14 cellular contexts compared by ENCODE assay signal in the genomic region with DNA sequence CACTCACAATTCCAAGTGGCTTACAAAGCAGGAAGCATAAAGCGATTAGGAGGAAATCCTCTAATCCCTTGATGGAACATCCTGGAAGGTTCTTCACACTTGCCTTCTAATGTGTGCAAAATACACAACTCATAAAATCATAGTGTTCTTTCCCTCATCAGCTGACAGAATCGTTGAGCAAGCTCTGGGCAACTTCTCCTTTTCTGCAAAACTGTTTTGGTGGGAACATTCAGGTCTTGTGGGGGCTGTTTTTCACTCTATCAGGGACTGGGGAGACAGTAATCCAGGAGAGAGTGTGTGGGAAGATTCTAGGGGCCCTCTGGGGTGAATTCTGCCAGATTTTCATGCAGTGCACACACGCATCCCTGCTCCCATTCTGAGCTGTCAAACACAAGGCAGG. TPM values are rescaled to one million over a fixed set of nuclear protein-coding genes. Genes with fewer than 3 reads are reported as not detected.
DNase-seq lines count a peak whose midpoint lies in the region; ATAC-seq and TF ChIP-seq lines count a peak whose summit lies in the region.
"Had no signal": no experiment of that assay in that cellular context is flagged by ENCODE, and none has a peak within 500 bp of the region (broad histone marks: within the 10 kb centered on the region; RNA-seq: fewer than 3 reads in every experiment).

No MANE protein-coding gene starts in this region.

- H3K27me3 Mint-ChIP-seq in activated B cell treated with CpG ODN at 0.5 μM for 24 hours: no peaks in the 10 kb centered on the region
- peaks cover 0 to 11% (median 0%) of the 10 kb centered on the region in 5 donors for H3K27me3 Mint-ChIP-seq in naive thymus-derived CD4-positive, alpha-beta T cell

- H3K27ac ChIP-seq in naive thymus-derived CD4-positive, alpha-beta T cell (ENCODE audit: low read depth, low read length): no peak overlapping the region
- H3K27ac ChIP-seq in vagina (peak overlapping the region; percentile 70), thyroid gland (no peak overlapping the region)

- TF ChIP-seq POLR2A in vagina (IDR thresholded peaks at IDR 0.05) (no peak), thyroid gland (IDR thresholded peaks at IDR 0.05) (no peak)

- POLR2A ChIA-PET in activated B cell treated with CpG ODN at 0.5 μM for 24 hours (lab: Charles Lee): interaction anchor here (0.9 to 3.5 kb wide), 8 partner anchors 10 to 189 kb away, joined by 3 to 20 read pairs (median 4); partner anchors contain the start of genes EIF4G2 and RNF141
- POLR2A ChIA-PET in naive thymus-derived CD4-positive, alpha-beta T cell (lab: Charles Lee): interaction anchor here (0.5 kb wide), 1 partner anchor 188 kb away, joined by 3 read pairs; no protein-coding TSS in a partner anchor

- H3K27ac Mint-ChIP-seq in activated B cell treated with CpG ODN at 0.5 μM for 24 hours: peak overlapping the region; percentile 96
- H3K27ac Mint-ChIP-seq in naive thymus-derived CD4-positive, alpha-beta T cell: no peak overlapping the region
- H3K27ac Mint-ChIP-seq: activated CD4-positive, alpha-beta memory T cell treated with anti-CD3 and anti-CD28 coated beads, Interleukin-2, amount 10 ng/mL, durations not matched to agents 7 days and 5 days; mesothelial cell of epicardium had no signal

- TF ChIP-seq CTCF in activated B cell treated with CpG ODN at 0.5 μM for 24 hours (IDR thresholded peaks at IDR 0.05) (no peak), vagina (IDR thresholded peaks at IDR 0.05) (no peak), thyroid gland (IDR thresholded peaks at IDR 0.05) (no peak)

- ATAC-seq in Right ventricle myocardium inferior: peak; percentile 48
- no peak for ATAC-seq in activated B cell treated with CpG ODN at 0.5 μM for 24 hours (ENCODE audit: low read depth)
- peak; percentile 36 for ATAC-seq in naive thymus-derived CD4-positive, alpha-beta T cell
- ATAC-seq: psoas muscle had no signal

- H3K9me3 Mint-ChIP-seq in activated B cell treated with CpG ODN at 0.5 μM for 24 hours: no peaks in the 10 kb centered on the region
- no peaks in the 10 kb centered on the region for H3K9me3 Mint-ChIP-seq in naive thymus-derived CD4-positive, alpha-beta T cell
- H3K9me3 Mint-ChIP-seq: activated CD4-positive, alpha-beta memory T cell treated with anti-CD3 and anti-CD28 coated beads, Interleukin-2, amount 10 ng/mL, durations not matched to agents 7 days and 5 days; mesothelial cell of epicardium had no signal

- CTCF ChIA-PET in activated B cell treated with CpG ODN at 0.5 μM for 24 hours (lab: Charles Lee): interaction anchor here (0.8 to 1.6 kb wide), 3 partner anchors 13 to 99 kb away, joined by 3 to 7 read pairs (median 6); partner anchors contain the start of gene RNF141
- CTCF ChIA-PET in naive thymus-derived CD4-positive, alpha-beta T cell (lab: Charles Lee): no interaction called here

- no peaks in the 10 kb centered on the region for H3K27me3 ChIP-seq in naive thymus-derived CD4-positive, alpha-beta T cell (ENCODE audit: control insufficient read depth in 2 of 2, insufficient read depth in 2 of 2, low read length in 2 of 2)
- H3K27me3 ChIP-seq in vagina (no peaks in the 10 kb centered on the region), thyroid gland (no peaks in the 10 kb centered on the region)

- H3K4me3 Mint-ChIP-seq in activated B cell treated with CpG ODN at 0.5 μM for 24 hours: no peak overlapping the region
- H3K4me3 Mint-ChIP-seq in naive thymus-derived CD4-positive, alpha-beta T cell: no peak overlapping the region
- H3K4me3 Mint-ChIP-seq: activated CD4-positive, alpha-beta memory T cell treated with anti-CD3 and anti-CD28 coated beads, Interleukin-2, amount 10 ng/mL, durations not matched to agents 7 days and 5 days; mesothelial cell of epicardium had no signal

- H3K36me3 Mint-ChIP-seq in activated B cell treated with CpG ODN at 0.5 μM for 24 hours (ENCODE audit: low read depth): no peaks in the 10 kb centered on the region
- H3K36me3 Mint-ChIP-seq in naive thymus-derived CD4-positive, alpha-beta T cell: no peaks in the 10 kb centered on the region
- H3K36me3 Mint-ChIP-seq: mesothelial cell of epicardium had no signal

- no peaks in the 10 kb centered on the region for H3K36me3 ChIP-seq in naive thymus-derived CD4-positive, alpha-beta T cell (ENCODE audit: control insufficient read depth in 2 of 3, insufficient read depth in 3 of 3, low read length in 3 of 3)
- H3K36me3 ChIP-seq in vagina (no peaks in the 10 kb centered on the region), thyroid gland (no peaks in the 10 kb centered on the region)

- DNase-seq in Right ventricle myocardium inferior (ENCODE audit: missing footprints): no peak
- DNase-seq in cardiac septum (ENCODE audit: low spot score): no peak
- no peak for DNase-seq in activated B cell treated with CpG ODN at 0.5 μM for 24 hours
- DNase-seq in naive thymus-derived CD4-positive, alpha-beta T cell: no peak
- no peak for DNase-seq in vagina (ENCODE audit: extremely low spot score in 2 of 2)
- no peak for DNase-seq in NCI-H524 treated with DMSO at 0.1 percent for 48 hours (lab: John Stamatoyannopoulos, UW)
- DNase-seq in islet precursor cell: no peak
- DNase-seq in thyroid gland: no peak
- DNase-seq: activated CD4-positive, alpha-beta memory T cell treated with anti-CD3 and anti-CD28 coated beads, Interleukin-2, amount 10 ng/mL, durations not matched to agents 7 days and 5 days; foreskin fibroblast; NCI-H1417; NCI-H526; psoas muscle had no signal

- peaks cover 78% of the 10 kb centered on the region for H3K4me1 Mint-ChIP-seq in activated B cell treated with CpG ODN at 0.5 μM for 24 hours
- H3K4me1 Mint-ChIP-seq in naive thymus-derived CD4-positive, alpha-beta T cell: peaks cover 0 to 9% (median 0%) of the 10 kb centered on the region in 7 donors
- H3K4me1 Mint-ChIP-seq: activated CD4-positive, alpha-beta memory T cell treated with anti-CD3 and anti-CD28 coated beads, Interleukin-2, amount 10 ng/mL, durations not matched to agents 7 days and 5 days had no signal

- no peak overlapping the region for H3K4me3 ChIP-seq in naive thymus-derived CD4-positive, alpha-beta T cell (ENCODE audit: low read length)
- H3K4me3 ChIP-seq in vagina (no peak overlapping the region), thyroid gland (replicated peaks in 1 of 3) (no peak overlapping the region)
- H3K4me3 ChIP-seq: psoas muscle had no signal

- no peaks in the 10 kb centered on the region for H3K9me3 ChIP-seq in naive thymus-derived CD4-positive, alpha-beta T cell (ENCODE audit: control insufficient read depth in 2 of 3, low read length in 3 of 3)
- no peaks in the 10 kb centered on the region for H3K9me3 ChIP-seq in vagina
- no peaks in the 10 kb centered on the region for H3K9me3 ChIP-seq in thyroid gland
- H3K9me3 ChIP-seq: psoas muscle had no signal

- H3K4me1 ChIP-seq in naive thymus-derived CD4-positive, alpha-beta T cell (ENCODE audit: control insufficient read depth in 2 of 2, insufficient read depth in 2 of 2, low read length in 2 of 2): no peaks in the 10 kb centered on the region
- peaks cover 32% of the 10 kb centered on the region for H3K4me1 ChIP-seq in vagina
- H3K4me1 ChIP-seq in thyroid gland: no peaks in the 10 kb centered on the region
- H3K4me1 ChIP-seq: psoas muscle had no signal

- intact Hi-C loops in Right ventricle myocardium inferior (cut with DNase I): no loop called here
- intact Hi-C loops in cardiac septum (cut with DNase I): no loop called here
- intact Hi-C loops in activated B cell treated with CpG ODN at 0.5 μM for 24 hours (cut with micrococcal nuclease): loop anchor here (2.0 kb wide), 2 partner anchors 18 to 76 kb away; no protein-coding TSS in a partner anchor
- intact Hi-C loops in naive thymus-derived CD4-positive, alpha-beta T cell (cut with micrococcal nuclease): no loop called here
- intact Hi-C loops in vagina (cut with DNase I): no loop called here
- intact Hi-C loops in thyroid gland (cut with DNase I): no loop called here

- 63 to 77% methylated on average over 3 of the region's 3 CpGs for WGBS in thyroid gland, 2 donors

RNA-seq across cellular contexts. Expression of gene IRAG1, which starts 53.2 kb away (rescaled TPM):
- total RNA-seq in Right ventricle myocardium inferior: 5.9 TPM
- 6.4 TPM for total RNA-seq in cardiac septum
- not detected in 2 replicates for total RNA-seq in activated B cell treated with CpG ODN at 0.5 μM for 24 hours
- total RNA-seq in naive thymus-derived CD4-positive, alpha-beta T cell: 1 to 10 TPM in 1 of 5 experiments, under 1 TPM in 1, not detected in 3; 0.11 to 1.4 TPM
- not detected for polyA plus RNA-seq in naive thymus-derived CD4-positive, alpha-beta T cell
- 18.2 TPM for total RNA-seq in vagina
- 10 to 100 TPM in 1 of 4 donors, 1 to 10 TPM in 3; 3.2 to 14.4 (median 5.8) TPM for total RNA-seq in thyroid gland
